In genomic region chr2:95076705-95077520, GRCh38 we compare ENCODE assay signal across 8 cellular contexts.
DNase-seq lines count a peak whose midpoint lies in the region; ATAC-seq and TF ChIP-seq lines count a peak whose summit lies in the region.

No MANE protein-coding gene starts in this region.

- H3K27ac ChIP-seq in epithelial cell of prostate: no peak overlapping the region

- ATAC-seq in GM18870 (IDR thresholded peaks at IDR 0.05; ENCODE audit: unreplicated experiment) (peak; percentile 63), HG03280 (IDR thresholded peaks at IDR 0.05; ENCODE audit: unreplicated experiment) (peak; percentile 89)

- H3K27me3 ChIP-seq in mucosa of stomach (ENCODE audit: control insufficient read depth, insufficient read depth, low read length): peaks cover 29% of the 10 kb centered on the region

- peak overlapping the region; percentile 11 for H3K4me3 ChIP-seq in mucosa of stomach (ENCODE audit: low read length)

- TF ChIP-seq CTCF in AG09319 (IDR thresholded peaks at IDR 0.05; ENCODE audit: low read depth, low read length): peak; percentile 89

- DNase-seq in AG09319 (ENCODE audit: extremely low read depth, low read depth) (no peak), NCI-H526 (lab: John Stamatoyannopoulos, UW) (peak; percentile 82 to 97), epithelial cell of prostate (ENCODE audit: low read depth, low spot score) (peak; percentile 24)
- DNase-seq in activated CD8-positive, alpha-beta memory T cell treated with anti-CD3 and anti-CD28 coated beads, Interleukin-2, amount 50 U/mL, for 48 hours: peak; percentile 93
- DNase-seq in stimulated activated CD8-positive, alpha-beta memory T cell treated with anti-CD3 and anti-CD28 coated beads, Interleukin-4, amount 100 ng/mL, for 48 hours: peak; percentile 95

- H3K4me1 ChIP-seq in mucosa of stomach (ENCODE audit: control insufficient read depth, insufficient read depth, low read length): peaks cover 18% of the 10 kb centered on the region

- no peaks in the 10 kb centered on the region for H3K36me3 ChIP-seq in mucosa of stomach (ENCODE audit: control insufficient read depth, insufficient read depth, low read length)

- no peaks in the 10 kb centered on the region for H3K9me3 ChIP-seq in mucosa of stomach (ENCODE audit: control insufficient read depth, low read length)

- peak overlapping the region; percentile 49 for H3K9ac ChIP-seq in mucosa of stomach (ENCODE audit: low read length)
